In genomic region chr14:22830329-22831010, GRCh38 we compare ENCODE assay signal across 8 cellular contexts. TPM values are rescaled to one million over a fixed set of nuclear protein-coding genes. Genes with fewer than 3 reads are reported as not detected.
DNase-seq lines count a peak whose midpoint lies in the region; ATAC-seq, FAIRE-seq and TF ChIP-seq lines count a peak whose summit lies in the region.

No MANE protein-coding gene starts in this region.

- peaks cover 7 to 14% of the 10 kb centered on the region in 2 donors for H3K4me1 ChIP-seq in thoracic aorta (ENCODE audit: control insufficient read depth in 1 of 2, low read depth in 2 of 2)

- peak; percentile 3 to 6 for ATAC-seq in activated CD4-positive, CD25-positive, alpha-beta regulatory T cell treated with anti-CD3 and anti-CD28 coated beads, Interleukin-2, amount 50 U/mL, for 24 hours
- ATAC-seq in activated T-helper 17 cell treated with anti-CD3 and anti-CD28 coated beads, Interleukin-2, amount 50 U/mL, for 72 hours (replicated peaks), result no peak
- ATAC-seq in thoracic aorta (ENCODE audit: insufficient number of reproducible peaks, low FRiP score, low read depth) (no peak), GM21786 (IDR thresholded peaks at IDR 0.05; ENCODE audit: unreplicated experiment) (no peak)

- no peaks in the 10 kb centered on the region for H3K9me3 Mint-ChIP-seq in activated T-helper 17 cell treated with anti-CD3 and anti-CD28 coated beads, Interleukin-2, amount 50 U/mL, for 72 hours
- no peaks in the 10 kb centered on the region for H3K9me3 Mint-ChIP-seq in immature natural killer cell

- peaks cover 18% of the 10 kb centered on the region for H3K4me1 Mint-ChIP-seq in activated T-helper 17 cell treated with anti-CD3 and anti-CD28 coated beads, Interleukin-2, amount 50 U/mL, for 72 hours
- H3K4me1 Mint-ChIP-seq in immature natural killer cell, result peaks cover 19 to 20% of the 10 kb centered on the region in 2 donors

- no peak for DNase-seq in activated CD4-positive, CD25-positive, alpha-beta regulatory T cell treated with anti-CD3 and anti-CD28 coated beads, Interleukin-2, amount 50 U/mL, for 72 hours
- no peak for DNase-seq in immature natural killer cell
- no peak for DNase-seq in thoracic aorta (ENCODE audit: low spot score)
- DNase-seq in SIG-M5 treated with dmso at 0.1 percent for 504 hours (lab: John Stamatoyannopoulos, UW; ENCODE audit: unreplicated experiment), result no peak
- DNase-seq in urothelium cell line (ENCODE audit: low spot score), result no peak

- H3K36me3 ChIP-seq in thoracic aorta, result no peaks in the 10 kb centered on the region

- peak overlapping the region; percentile 92 for H3K4me3 ChIP-seq in thoracic aorta

- H3K27ac ChIP-seq in thoracic aorta, result peak overlapping the region; percentile 60 to 70

- H3K27ac Mint-ChIP-seq in activated T-helper 17 cell treated with anti-CD3 and anti-CD28 coated beads, Interleukin-2, amount 50 U/mL, for 72 hours, result peak overlapping the region; percentile 95
- H3K27ac Mint-ChIP-seq in immature natural killer cell, result peak overlapping the region; percentile 88 to 93 (median 91)

- H3K9me3 ChIP-seq in thoracic aorta, result no peaks in the 10 kb centered on the region

- no peaks in the 10 kb centered on the region for H3K27me3 ChIP-seq in thoracic aorta (replicated peaks; ENCODE audit: insufficient read depth)

- peak overlapping the region; percentile 86 for H3K4me3 Mint-ChIP-seq in activated T-helper 17 cell treated with anti-CD3 and anti-CD28 coated beads, Interleukin-2, amount 50 U/mL, for 72 hours
- H3K4me3 Mint-ChIP-seq in immature natural killer cell, result peak overlapping the region; percentile 82 to 93 (median 90)

- FAIRE-seq in urothelium cell line (lab: Jason Lieb, UNC), result no peak

- H3K36me3 Mint-ChIP-seq in activated T-helper 17 cell treated with anti-CD3 and anti-CD28 coated beads, Interleukin-2, amount 50 U/mL, for 72 hours (ENCODE audit: low read depth), result peaks cover 54% of the 10 kb centered on the region
- H3K36me3 Mint-ChIP-seq in immature natural killer cell, result peaks cover 11 to 29% (median 21%) of the 10 kb centered on the region in 3 donors

- no peak for TF ChIP-seq CTCF in thoracic aorta (IDR thresholded peaks at IDR 0.05)

- peaks cover 4% of the 10 kb centered on the region for H3K27me3 Mint-ChIP-seq in activated T-helper 17 cell treated with anti-CD3 and anti-CD28 coated beads, Interleukin-2, amount 50 U/mL, for 72 hours
- H3K27me3 Mint-ChIP-seq in immature natural killer cell (ENCODE audit: low read depth in 3 of 3), result peaks cover 3 to 10% (median 4%) of the 10 kb centered on the region in 3 donors

RNA-seq across cellular contexts. Expression of gene MRPL52, which starts 0.8 kb away (rescaled TPM):
- 100 to 1,000 TPM in 1 of 2 donors, 10 to 100 TPM in 1; 90.4 to 142 TPM for total RNA-seq in activated T-helper 17 cell treated with anti-CD3 and anti-CD28 coated beads, Interleukin-2, amount 50 U/mL, for 72 hours
- polyA plus RNA-seq in immature natural killer cell, result 100 to 1,000 TPM in 2 of 3 donors, 10 to 100 TPM in 1; 56.8 to 188 (median 147) TPM
- 10 to 100 TPM; 17.3 to 65.0 TPM for total RNA-seq in thoracic aorta

RNA-seq across cellular contexts. Expression of gene MMP14, which starts 5.9 kb away (rescaled TPM):
- 1 to 10 TPM; 1.5 to 2.1 TPM for total RNA-seq in activated T-helper 17 cell treated with anti-CD3 and anti-CD28 coated beads, Interleukin-2, amount 50 U/mL, for 72 hours
- not detected for polyA plus RNA-seq in immature natural killer cell
- 100 to 1,000 TPM; 160 to 182 TPM for total RNA-seq in thoracic aorta

RNA-seq across cellular contexts. Expression of gene SLC7A7, which starts 15.2 kb away (rescaled TPM):
- total RNA-seq in activated T-helper 17 cell treated with anti-CD3 and anti-CD28 coated beads, Interleukin-2, amount 50 U/mL, for 72 hours, result under 1 TPM; 0.15 to 0.71 TPM
- polyA plus RNA-seq in immature natural killer cell, result 1 to 10 TPM in 2 of 3 donors, under 1 TPM in 1; 0.67 to 5.8 (median 1.1) TPM
- 10 to 100 TPM; 34.4 to 38.5 TPM for total RNA-seq in thoracic aorta

RNA-seq across cellular contexts. Expression of gene LRP10, which starts 41.1 kb away (rescaled TPM):
- 10 to 100 TPM; 61.3 to 78.1 TPM for total RNA-seq in activated T-helper 17 cell treated with anti-CD3 and anti-CD28 coated beads, Interleukin-2, amount 50 U/mL, for 72 hours
- polyA plus RNA-seq in immature natural killer cell, result 100 to 1,000 TPM in 2 of 3 donors, 10 to 100 TPM in 1; 74.6 to 146 (median 136) TPM
- total RNA-seq in thoracic aorta, result 100 to 1,000 TPM; 158 to 209 TPM

RNA-seq across cellular contexts. Expression of gene REM2, which starts 52.6 kb away (rescaled TPM):
- 1 to 10 TPM in 1 of 2 donors, under 1 TPM in 1; 0.56 to 1.3 TPM for total RNA-seq in activated T-helper 17 cell treated with anti-CD3 and anti-CD28 coated beads, Interleukin-2, amount 50 U/mL, for 72 hours
- under 1 TPM; 0.22 to 0.74 (median 0.66) TPM for polyA plus RNA-seq in immature natural killer cell
- under 1 TPM in 1 of 2 donors, not detected in 1; 0.28 TPM for total RNA-seq in thoracic aorta

Comparison
In these comparisons a context has a peak if more than half of its experiments do, and no peak if none do; other contexts are left out.
1. ATAC-seq: peak in activated CD4-positive, CD25-positive, alpha-beta regulatory T cell treated with anti-CD3 and anti-CD28 coated beads, Interleukin-2, amount 50 U/mL, for 24 hours (2 of 2); none in activated T-helper 17 cell treated with anti-CD3 and anti-CD28 coated beads, Interleukin-2, amount 50 U/mL, for 72 hours (single experiment), thoracic aorta (single experiment) and GM21786 (single experiment).
2. RNA of gene MMP14, which starts 5.9 kb away (total RNA-seq): 160 to 182 TPM in thoracic aorta; 1.5 to 2.1 TPM in activated T-helper 17 cell treated with anti-CD3 and anti-CD28 coated beads, Interleukin-2, amount 50 U/mL, for 72 hours; every median in the first group is over 10 times any median in the second.
3. RNA of gene SLC7A7, which starts 15.2 kb away (total RNA-seq): 34.4 to 38.5 TPM in thoracic aorta; 0.15 to 0.71 TPM in activated T-helper 17 cell treated with anti-CD3 and anti-CD28 coated beads, Interleukin-2, amount 50 U/mL, for 72 hours; every median in the first group is over 10 times any median in the second.